ENCODE assay signal across 4 cellular contexts in genomic region chr21:40243676-40244075, GRCh38.
"Had no signal": no experiment of that assay in that cellular context is flagged by ENCODE, and none has a peak within 500 bp of the region (broad histone marks: within the 10 kb centered on the region; RNA-seq: fewer than 3 reads in every experiment).

No MANE protein-coding gene starts in this region.

- H3K4me1 Mint-ChIP-seq: GM23338, H9 had no signal

- DNase-seq: H9, HCEC 1CT, IMR-90 had no signal

- H3K4me3 Mint-ChIP-seq: GM23338, H9 had no signal

- H3K4me3 ChIP-seq: GM23338 had no signal

- H3K27ac Mint-ChIP-seq: GM23338, H9 had no signal
